Comparison of ENCODE assay signal across 29 cellular contexts in the genomic region with DNA sequence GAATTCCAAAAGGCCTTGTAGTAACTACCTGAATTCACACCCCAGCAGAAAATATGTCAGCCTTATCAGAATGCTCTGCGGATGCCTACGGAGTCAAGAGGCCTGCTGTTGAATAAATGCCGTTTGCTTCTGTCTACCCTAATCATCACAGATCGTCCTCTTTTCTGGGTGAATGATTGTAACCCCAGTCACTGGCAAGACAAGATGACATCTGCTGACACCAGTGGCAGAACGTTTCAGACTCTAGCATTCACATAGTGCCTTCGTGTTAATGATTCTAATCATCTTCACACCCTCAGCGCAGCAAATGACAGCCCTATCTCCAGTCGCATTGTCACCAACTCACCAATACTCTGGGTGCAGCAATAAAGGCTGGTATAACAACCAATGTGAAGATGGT.
"Had no signal": no experiment of that assay in that cellular context is flagged by ENCODE, and none has a peak within 500 bp of the region (broad histone marks: within the 10 kb centered on the region; RNA-seq: fewer than 3 reads in every experiment).

No MANE protein-coding gene starts in this region.

- DNase-seq: activated CD4-positive, alpha-beta T cell treated with anti-CD3 and anti-CD28 coated beads for 36 hours; activated CD4-positive, CD25-positive, alpha-beta regulatory T cell; activated naive CD4-positive, alpha-beta T cell; activated naive CD8-positive, alpha-beta T cell treated with anti-CD3 and anti-CD28 coated beads for 36 hours; activated T-cell treated with anti-CD3 and anti-CD28 coated beads, Interleukin-2, amount 50 U/mL, for 48 hours; adrenal gland; effector memory CD8-positive, alpha-beta T cell; erythroblast; gastrocnemius medialis; glutamatergic neuron; left ventricle myocardium inferior; mucosa of descending colon; ovary; psoas muscle; stimulated activated CD4-positive, alpha-beta T cell treated with anti-CD3 and anti-CD28 coated beads, Interleukin-15, amount 100 ng/mL, for 24 hours; stimulated activated CD4-positive, alpha-beta T cell treated with anti-CD3 and anti-CD28 coated beads, Interleukin-2, amount 100 ng/mL, for 24 hours; stimulated activated naive B cell treated with anti-CD40 and anti-IgM and Interleukin-4, amounts not matched to agents 10 μg/mL and 1 μg/mL and 100 μg/mL, for 72 hours; T-helper 1 cell; testis had no signal

- ATAC-seq: activated CD4-positive, alpha-beta T cell treated with anti-CD3 and anti-CD28 coated beads for 36 hours; effector memory CD8-positive, alpha-beta T cell; gastrocnemius medialis; mucosa of descending colon; psoas muscle; stimulated activated naive B cell treated with anti-CD40 and anti-IgM and Interleukin-4, amounts not matched to agents 10 μg/mL and 1 μg/mL and 100 μg/mL, for 72 hours had no signal

- H3K27me3 ChIP-seq: adrenal gland, ascending aorta, cardiac muscle cell, gastrocnemius medialis, neutrophil, ovary, testis had no signal

- H3K4me3 ChIP-seq: adrenal gland, ascending aorta, cardiac muscle cell, coronary artery, gastrocnemius medialis, left ventricle myocardium inferior, lung, mucosa of descending colon, ovary, psoas muscle, smooth muscle cell, testis had no signal

- H3K4me3 Mint-ChIP-seq: activated CD4-positive, alpha-beta T cell treated with anti-CD3 and anti-CD28 coated beads for 36 hours; activated naive CD8-positive, alpha-beta T cell treated with anti-CD3 and anti-CD28 coated beads for 36 hours; brain; effector memory CD8-positive, alpha-beta T cell; nephron; stimulated activated naive B cell treated with anti-CD40 and anti-IgM and Interleukin-4, amounts not matched to agents 10 μg/mL and 1 μg/mL and 100 μg/mL, for 72 hours had no signal

- H3K27me3 Mint-ChIP-seq: activated CD4-positive, alpha-beta T cell treated with anti-CD3 and anti-CD28 coated beads for 36 hours; activated naive CD8-positive, alpha-beta T cell treated with anti-CD3 and anti-CD28 coated beads for 36 hours; brain; effector memory CD8-positive, alpha-beta T cell; stimulated activated naive B cell treated with anti-CD40 and anti-IgM and Interleukin-4, amounts not matched to agents 10 μg/mL and 1 μg/mL and 100 μg/mL, for 72 hours had no signal

- H3K27ac Mint-ChIP-seq: activated CD4-positive, alpha-beta T cell treated with anti-CD3 and anti-CD28 coated beads for 36 hours; activated naive CD8-positive, alpha-beta T cell treated with anti-CD3 and anti-CD28 coated beads for 36 hours; nephron; stimulated activated naive B cell treated with anti-CD40 and anti-IgM and Interleukin-4, amounts not matched to agents 10 μg/mL and 1 μg/mL and 100 μg/mL, for 72 hours had no signal

- H3K27ac ChIP-seq: adrenal gland, ascending aorta, cardiac muscle cell, coronary artery, gastrocnemius medialis, left ventricle myocardium inferior, neutrophil, ovary, psoas muscle, testis had no signal

- H3K9me3 Mint-ChIP-seq: activated naive CD8-positive, alpha-beta T cell treated with anti-CD3 and anti-CD28 coated beads for 36 hours; effector memory CD8-positive, alpha-beta T cell; stimulated activated naive B cell treated with anti-CD40 and anti-IgM and Interleukin-4, amounts not matched to agents 10 μg/mL and 1 μg/mL and 100 μg/mL, for 72 hours had no signal

- H3K4me1 Mint-ChIP-seq: activated naive CD8-positive, alpha-beta T cell treated with anti-CD3 and anti-CD28 coated beads for 36 hours; nephron; stimulated activated naive B cell treated with anti-CD40 and anti-IgM and Interleukin-4, amounts not matched to agents 10 μg/mL and 1 μg/mL and 100 μg/mL, for 72 hours had no signal

- FAIRE-seq: islet of Langerhans, urothelium cell line had no signal
